Comparison of ENCODE assay signal across 13 cellular contexts in the genomic region with DNA sequence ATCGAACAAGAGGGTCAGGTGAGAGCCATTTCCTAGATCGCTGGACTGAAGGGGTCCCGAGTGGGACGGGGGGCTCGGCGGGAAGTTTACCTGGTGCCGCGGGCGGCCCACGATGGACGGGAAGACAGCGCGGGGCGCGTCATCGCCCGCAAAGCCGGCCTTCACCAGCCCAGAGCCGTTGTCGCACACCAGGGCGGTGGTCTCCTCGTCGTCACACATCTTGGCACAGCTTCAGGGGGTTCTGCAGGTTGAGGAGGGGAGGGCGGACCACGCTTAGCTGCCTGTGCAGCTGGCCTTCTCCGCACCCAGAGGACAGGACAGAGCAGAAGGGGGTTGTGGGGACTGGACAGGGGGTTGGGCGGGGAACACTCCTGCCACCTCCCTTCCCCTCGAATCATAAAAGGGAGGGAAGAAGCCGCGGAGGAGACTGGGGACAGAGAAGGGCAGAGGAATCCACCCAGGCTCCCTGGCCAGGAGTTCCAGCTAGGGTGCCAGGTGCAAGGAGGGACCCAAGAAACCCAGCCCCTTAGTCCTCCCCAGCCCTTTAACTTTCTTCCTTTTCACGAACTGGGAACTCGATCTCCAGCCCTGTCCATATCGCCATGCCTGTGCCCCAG. TPM values are rescaled to one million over a fixed set of nuclear protein-coding genes. Genes with fewer than 3 reads are reported as not detected.
A peak's percentile ranks its signal among the peaks of the same experiment; 100 is the strongest.
DNase-seq lines count a peak whose midpoint lies in the region; ATAC-seq and TF ChIP-seq lines count a peak whose summit lies in the region.
"Had no signal": no experiment of that assay in that cellular context is flagged by ENCODE, and none has a peak within 500 bp of the region (broad histone marks: within the 10 kb centered on the region; RNA-seq: fewer than 3 reads in every experiment).

No MANE protein-coding gene starts in this region.

- TF ChIP-seq CTCF in chondrocyte (IDR thresholded peaks at IDR 0.05) (no peak), sigmoid colon (IDR thresholded peaks at IDR 0.05) (no peak)

- H3K36me3 ChIP-seq in H7 (replicated peaks; ENCODE audit: control insufficient read depth, insufficient read depth, low read length) (peaks cover 2% of the 10 kb centered on the region; the same call in 1 of the 2 replicates), iPS-18a (ENCODE audit: control insufficient read depth, low read depth, low read length) (peaks cover 18% of the 10 kb centered on the region), sigmoid colon (no peaks in the 10 kb centered on the region)
- H3K36me3 ChIP-seq: adrenal gland had no signal

- DNase-seq in H7 (peak; percentile 60), chondrocyte (ENCODE audit: low spot score) (peak; percentile 90), sigmoid colon (no peak), NCI-H146 treated with DMSO at 0.1 percent for 48 hours (lab: John Stamatoyannopoulos, UW; ENCODE audit: unreplicated experiment) (no peak)
- DNase-seq: activated CD8-positive, alpha-beta memory T cell treated with anti-CD3 and anti-CD28 coated beads, Interleukin-2, amount 50 U/mL, for 4 hours; effector memory CD4-positive, alpha-beta T cell; NCI-H446 treated with DMSO at 0.1 percent for 48 hours had no signal

- no peaks in the 10 kb centered on the region for H3K9me3 Mint-ChIP-seq in chondrocyte (ENCODE audit: low read depth)

- peaks cover 5% of the 10 kb centered on the region for H3K4me1 ChIP-seq in iPS-18a (ENCODE audit: control insufficient read depth, low read depth, low read length)
- H3K4me1 ChIP-seq in sigmoid colon, result peaks cover 0 to 21% (median 13%) of the 10 kb centered on the region in 4 donors

- H3K9ac ChIP-seq in iPS-18a (ENCODE audit: low read length), result peak overlapping the region; percentile 50

- no peak for TF ChIP-seq EP300 in sigmoid colon (IDR thresholded peaks at IDR 0.05)

- no peaks in the 10 kb centered on the region for H3K36me3 Mint-ChIP-seq in chondrocyte (ENCODE audit: low read depth)

- peaks cover 33% of the 10 kb centered on the region for H3K4me1 Mint-ChIP-seq in chondrocyte (ENCODE audit: low read depth)

- H3K27ac Mint-ChIP-seq in chondrocyte (ENCODE audit: unreplicated experiment), result no peak overlapping the region

- peak overlapping the region; percentile 49 for H3K4me3 Mint-ChIP-seq in chondrocyte (ENCODE audit: unreplicated experiment)

- WGBS in sigmoid colon, 2 donors, result 28 to 37% methylated on average over 33 of the region's 33 CpGs

- peak overlapping the region; percentile 37 for H3K4me3 ChIP-seq in H7 (ENCODE audit: insufficient read depth, low read depth, low read length)
- H3K4me3 ChIP-seq in iPS-18a (ENCODE audit: low read length), result peak overlapping the region; percentile 56
- H3K4me3 ChIP-seq in sigmoid colon, result peak overlapping the region in 3 of 4 donors; percentile 29 to 38 (median 34)
- H3K4me3 ChIP-seq: adrenal gland had no signal

- no peak for ATAC-seq in HG02884 (IDR thresholded peaks at IDR 0.05; ENCODE audit: unreplicated experiment)
- no peak for ATAC-seq in GM18867 (IDR thresholded peaks at IDR 0.05; ENCODE audit: unreplicated experiment)
- no peak for ATAC-seq in GM18873 (IDR thresholded peaks at IDR 0.05; ENCODE audit: low FRiP score, unreplicated experiment)

- H3K27ac ChIP-seq in iPS-18a (ENCODE audit: low read length) (no peak overlapping the region), sigmoid colon (peak overlapping the region in 1 of 4 donors; percentile 43)

- intact Hi-C loops in sigmoid colon (cut with DNase I), result no loop called here

- H3K27me3 ChIP-seq in H7 (ENCODE audit: control insufficient read depth, insufficient read depth, low read length) (peaks cover 17% of the 10 kb centered on the region), iPS-18a (ENCODE audit: control insufficient read depth, insufficient read depth, low read length) (peaks cover 28% of the 10 kb centered on the region), sigmoid colon (peaks cover 0 to 18% (median 0%) of the 10 kb centered on the region in 3 donors)

- no peaks in the 10 kb centered on the region for H3K9me3 ChIP-seq in iPS-18a (ENCODE audit: control insufficient read depth, low read depth, low read length)
- H3K9me3 ChIP-seq in sigmoid colon, result no peaks in the 10 kb centered on the region
- H3K9me3 ChIP-seq: adrenal gland had no signal

- no peak for TF ChIP-seq POLR2A in sigmoid colon (IDR thresholded peaks at IDR 0.05)

- H3K27me3 Mint-ChIP-seq in chondrocyte (ENCODE audit: low read depth), result peaks cover 22% of the 10 kb centered on the region

RNA-seq across cellular contexts. Expression of gene ACTC1, which starts 0.7 kb away (rescaled TPM):
- 1.6 and 2.0 TPM in 2 replicates for total RNA-seq in H7 (2014; rRNA removed; shearing (Covaris generic))
- total RNA-seq in chondrocyte, result 6.2 to 19.5 TPM (median 7.1 TPM) in 3 replicates
- total RNA-seq in sigmoid colon, result 1 to 10 TPM in 2 of 4 donors, under 1 TPM in 2; 0.36 to 3.6 (median 0.93) TPM
- polyA plus RNA-seq in sigmoid colon, result 10 to 100 TPM in 1 of 3 donors, 1 to 10 TPM in 2; 1.2 to 11.1 (median 3.0) TPM

RNA-seq across cellular contexts. Expression of gene GJD2, which starts 39.9 kb away (rescaled TPM):
- 0.07 TPM in 1 of 2 replicates, not detected in the other for total RNA-seq in H7 (2014; rRNA removed; shearing (Covaris generic))
- total RNA-seq in chondrocyte (not detected in 3 replicates), sigmoid colon (under 1 TPM in 1 of 4 donors, not detected in 3; 0.28 TPM)
- not detected for polyA plus RNA-seq in sigmoid colon
- polyA plus RNA-seq: BJ had no signal

Comparison
In these comparisons a context has a peak if more than half of its experiments do, and no peak if none do; other contexts are left out.
1. DNase-seq: peak in H7 (single experiment) and chondrocyte (single experiment); none in sigmoid colon (single experiment) and NCI-H146 treated with DMSO at 0.1 percent for 48 hours (single experiment).
2. Peak in every context shown above with its lines, with median percentiles within 50 percentile points of each other: H3K4me3 ChIP-seq.